In the genomic region with DNA sequence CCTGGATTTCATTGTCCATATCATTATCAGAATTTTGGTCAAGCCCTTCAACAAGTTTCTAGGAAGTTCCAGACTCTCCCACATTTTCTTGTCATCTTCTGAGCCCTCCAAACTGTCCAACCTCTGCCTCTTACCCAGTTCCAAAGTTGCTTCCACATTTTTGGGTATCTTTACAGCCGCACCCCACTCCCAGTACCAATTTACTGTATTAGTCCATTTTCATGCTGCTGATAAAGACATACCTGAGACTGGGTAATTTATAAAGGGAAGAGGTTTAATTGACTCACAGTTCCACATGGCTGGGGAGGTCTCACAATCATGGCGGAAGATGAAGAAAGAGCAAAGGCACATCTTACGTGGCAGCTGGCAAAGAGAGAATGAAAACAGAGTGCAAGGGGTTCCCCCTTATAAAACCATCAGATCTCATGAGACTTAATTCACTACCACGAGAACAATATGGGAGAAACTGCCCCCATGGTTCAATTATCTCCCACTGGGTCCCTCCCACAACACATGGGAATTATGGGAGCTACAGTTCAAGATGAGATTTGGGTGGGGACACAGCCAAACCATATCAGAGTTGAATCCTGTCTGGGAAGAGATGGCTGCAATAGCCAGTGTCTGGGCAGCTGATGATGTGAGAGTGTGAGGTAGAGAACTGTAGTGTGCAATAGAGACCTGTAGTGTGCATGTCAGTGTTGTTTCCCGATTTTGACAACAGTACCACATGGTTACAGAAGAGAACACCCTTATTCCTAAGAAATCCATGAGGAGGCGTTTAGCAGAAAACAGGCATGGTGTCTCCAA, we compare ENCODE assay signal across 12 cellular contexts. TPM values are rescaled to one million over a fixed set of nuclear protein-coding genes. Genes with fewer than 3 reads are reported as not detected.
"Had no signal": no experiment of that assay in that cellular context is flagged by ENCODE, and none has a peak within 500 bp of the region (broad histone marks: within the 10 kb centered on the region; RNA-seq: fewer than 3 reads in every experiment).

No MANE protein-coding gene starts in this region.

RNA-seq across cellular contexts. Expression of gene KCNQ1, which starts 35.5 kb away (rescaled TPM):
- total RNA-seq: lung microvascular endothelial cell had no signal

RNA-seq across cellular contexts. Expression of gene TRPM5, which starts 36.0 kb away (rescaled TPM):
- total RNA-seq: activated CD8-positive, alpha-beta T cell treated with anti-CD3 and anti-CD28 coated beads, Interleukin-2, amount 10 ng/mL, durations not matched to agents 7 days and 5 days; endothelial cell of umbilical vein; esophagus muscularis mucosa; gastroesophageal sphincter; heart left ventricle; kidney epithelial cell; left lung; lung microvascular endothelial cell; sciatic nerve; smooth muscle cell; subcutaneous adipose tissue; T-helper 1 cell treated with Interleukin-12 subunit alpha and Interleukin-12 subunit beta and Interleukin-4 antibody, amounts not matched to agents 30 ng/mL and 1 ng/mL, for 36 hours had no signal
- polyA plus RNA-seq: endothelial cell of umbilical vein, heart left ventricle, smooth muscle cell had no signal
